In the genomic region with DNA sequence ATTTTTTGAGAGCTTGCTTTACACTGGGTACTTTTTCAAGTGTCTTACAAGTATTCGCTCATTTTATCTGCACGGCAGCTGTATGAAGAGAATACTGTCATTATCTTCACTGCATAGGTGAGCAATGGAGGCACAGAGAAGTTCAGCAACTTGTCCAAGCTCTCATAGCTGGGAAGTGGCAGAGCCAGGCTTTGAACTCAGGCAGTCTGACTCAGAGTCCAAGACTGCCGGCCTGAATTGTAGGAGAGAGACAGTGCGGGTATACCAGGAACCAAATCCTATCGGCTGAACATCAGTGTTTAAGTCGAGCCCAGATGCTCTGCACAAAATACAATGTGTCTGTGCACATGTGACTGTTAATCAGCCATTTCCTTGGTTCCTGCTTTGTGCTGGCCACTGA, we compare ENCODE assay signal across 1 cellular context.
TF ChIP-seq lines count a peak whose summit lies in the region.

No MANE protein-coding gene starts in this region.

TF ChIP-seq in GM23338, 12 proteins besides CTCF, POLR2A, EP300 and RAD21 (continued from another document):
- TF ChIP-seq ZNF462 (CRISPR knock-in tag; IDR thresholded peaks at IDR 0.05) (no peak), ZNF114 (CRISPR knock-in tag; IDR thresholded peaks at IDR 0.05) (no peak), JUNB (IDR thresholded peaks at IDR 0.05; ENCODE audit: unreplicated experiment) (no peak), ETS1 (IDR thresholded peaks at IDR 0.05) (no peak), NANOG (IDR thresholded peaks at IDR 0.05; ENCODE audit: borderline replicate concordance) (no peak), CREB1 (CRISPR knock-in tag; IDR thresholded peaks at IDR 0.05; ENCODE audit: low read depth) (no peak)
